9 cellular contexts compared by ENCODE assay signal in genomic region chr15:99568548-99569352, GRCh38. TPM values are rescaled to one million over a fixed set of nuclear protein-coding genes. Genes with fewer than 3 reads are reported as not detected.
DNase-seq lines count a peak whose midpoint lies in the region; ATAC-seq and TF ChIP-seq lines count a peak whose summit lies in the region.
"Had no signal": no experiment of that assay in that cellular context is flagged by ENCODE, and none has a peak within 500 bp of the region (broad histone marks: within the 10 kb centered on the region; RNA-seq: fewer than 3 reads in every experiment).

No MANE protein-coding gene starts in this region.

- H3K9me3 Mint-ChIP-seq in MCF 10A (ENCODE audit: unreplicated experiment) = no peaks in the 10 kb centered on the region
- H3K9me3 Mint-ChIP-seq: stimulated activated naive CD8-positive, alpha-beta T cell treated with anti-CD3 and anti-CD28 coated beads, Interleukin-15, Interleukin-2, amounts not matched to agents 100 ng/mL and 50 ng/mL, for 24 hours had no signal

- CTCF ChIA-PET in MCF 10A (lab: Yijun Ruan, JAX) = interaction anchor here (0.6 to 3.6 kb wide), 6 partner anchors 17 to 584 kb away, joined by 3 to 19 read pairs (median 4); no protein-coding TSS in a partner anchor

- intact Hi-C loops in MCF 10A (cut with micrococcal nuclease) (loop anchor here (5.0 kb wide), 4 partner anchors 34 to 281 kb away; no protein-coding TSS in a partner anchor), breast epithelium (cut with DNase I; ENCODE audit: low total_unique reads) (no loop called here), upper lobe of right lung (cut with DNase I) (no loop called here)

- no peaks in the 10 kb centered on the region for H3K9me3 ChIP-seq in breast epithelium
- H3K9me3 ChIP-seq in liver (ENCODE audit: control insufficient read depth in 4 of 4, low read length in 3 of 4) = no peaks in the 10 kb centered on the region
- H3K9me3 ChIP-seq in upper lobe of right lung = no peaks in the 10 kb centered on the region

- peaks cover 0 to 8% of the 10 kb centered on the region in 2 donors for H3K4me1 ChIP-seq in breast epithelium
- peaks cover 4 to 42% (median 30%) of the 10 kb centered on the region in 4 donors for H3K4me1 ChIP-seq in liver (ENCODE audit: control insufficient read depth in 4 of 4, insufficient read depth in 4 of 4, low read length in 3 of 4)
- H3K4me1 ChIP-seq in upper lobe of right lung = peaks cover 26% of the 10 kb centered on the region

- peak overlapping the region; percentile 12 for H3K27ac Mint-ChIP-seq in MCF 10A (ENCODE audit: low read depth, unreplicated experiment)
- H3K27ac Mint-ChIP-seq: stimulated activated naive CD8-positive, alpha-beta T cell treated with anti-CD3 and anti-CD28 coated beads, Interleukin-15, Interleukin-2, amounts not matched to agents 100 ng/mL and 50 ng/mL, for 24 hours had no signal

- H3K36me3 ChIP-seq in breast epithelium = no peaks in the 10 kb centered on the region
- peaks cover 0 to 2% (median 0%) of the 10 kb centered on the region in 4 donors for H3K36me3 ChIP-seq in liver (ENCODE audit: control insufficient read depth in 4 of 4, insufficient read depth in 3 of 4, low read depth in 1 of 4, low read length in 3 of 4)
- no peaks in the 10 kb centered on the region for H3K36me3 ChIP-seq in upper lobe of right lung

- TF ChIP-seq POLR2A in breast epithelium (IDR thresholded peaks at IDR 0.05) = no peak

- H3K27me3 Mint-ChIP-seq in MCF 10A (ENCODE audit: insufficient read depth, unreplicated experiment) = no peaks in the 10 kb centered on the region
- H3K27me3 Mint-ChIP-seq: stimulated activated naive CD8-positive, alpha-beta T cell treated with anti-CD3 and anti-CD28 coated beads, Interleukin-15, Interleukin-2, amounts not matched to agents 100 ng/mL and 50 ng/mL, for 24 hours had no signal

- 67% methylated on average over 9 of the region's 9 CpGs for WGBS in liver

- DNase-seq in MCF 10A (ENCODE audit: unreplicated experiment) = no peak
- no peak for DNase-seq in breast epithelium (ENCODE audit: low spot score in 2 of 2)
- DNase-seq in amniotic epithelial cell (ENCODE audit: low read depth) = peak; percentile 36
- no peak for DNase-seq in upper lobe of right lung
- no peak for DNase-seq in amniotic stem cell (lab: John Stamatoyannopoulos, UW)
- DNase-seq in DMS53 (lab: John Stamatoyannopoulos, UW) = no peak

- no peak overlapping the region for H3K9ac ChIP-seq in liver (ENCODE audit: low read depth in 1 of 2, low read length in 2 of 2)

- H3K4me3 ChIP-seq in breast epithelium (peak overlapping the region in 1 of 3 donors; percentile 3), liver (ENCODE audit: low read depth in 1 of 3, low read length in 3 of 3) (no peak overlapping the region), upper lobe of right lung (no peak overlapping the region)

- no peaks in the 10 kb centered on the region for H3K36me3 Mint-ChIP-seq in MCF 10A (ENCODE audit: insufficient read depth, unreplicated experiment)

- H3K27ac ChIP-seq in breast epithelium (peak overlapping the region in 1 of 2 donors; percentile 40), liver (ENCODE audit: low read depth in 1 of 2, low read length in 2 of 2) (peak overlapping the region; percentile 93 to 95), upper lobe of right lung (peak overlapping the region; percentile 52)

- no peak for ATAC-seq in upper lobe of right lung
- ATAC-seq in GM21723 (IDR thresholded peaks at IDR 0.05; ENCODE audit: unreplicated experiment) = no peak

- no peaks in the 10 kb centered on the region for H3K27me3 ChIP-seq in breast epithelium
- no peaks in the 10 kb centered on the region for H3K27me3 ChIP-seq in liver (ENCODE audit: control insufficient read depth in 4 of 4, insufficient read depth in 4 of 4, low read length in 3 of 4)
- no peaks in the 10 kb centered on the region for H3K27me3 ChIP-seq in upper lobe of right lung

- peak overlapping the region; percentile 49 for H3K4me3 Mint-ChIP-seq in MCF 10A (ENCODE audit: unreplicated experiment)

- POLR2A ChIA-PET in MCF 10A (lab: Yijun Ruan, JAX) = interaction anchor here (0.6 to 5.9 kb wide), 15 partner anchors 10 to 263 kb away, joined by 3 to 56 read pairs (median 5); partner anchors contain the start of gene LYSMD4

- H3K4me1 Mint-ChIP-seq in MCF 10A (ENCODE audit: insufficient read depth, unreplicated experiment) = peaks cover 10% of the 10 kb centered on the region

- no TSS peak for BruUV-seq in MCF 10A (replicated peaks; lab: Mats Ljungman, UMichigan)

- no peak for TF ChIP-seq RAD21 in liver (IDR thresholded peaks at IDR 0.05)

- TF ChIP-seq CTCF in MCF 10A (IDR thresholded peaks at IDR 0.05; ENCODE audit: unreplicated experiment) (no peak), breast epithelium (IDR thresholded peaks at IDR 0.05) (no peak), liver (IDR thresholded peaks at IDR 0.05; ENCODE audit: low read depth, low read length, missing input control) (no peak), upper lobe of right lung (IDR thresholded peaks at IDR 0.05) (no peak)

TF ChIP-seq in liver, 16 proteins besides CTCF, POLR2A, EP300 and RAD21:
- no peak for TF ChIP-seq ATF3 (IDR thresholded peaks at IDR 0.05)
- TF ChIP-seq ZBTB33 (IDR thresholded peaks at IDR 0.05) = no peak
- no peak for TF ChIP-seq EGR1 (IDR thresholded peaks at IDR 0.05; ENCODE audit: low read depth in 2 of 2)
- TF ChIP-seq JUND (IDR thresholded peaks at IDR 0.05) = no peak
- TF ChIP-seq NR2F2 (IDR thresholded peaks at IDR 0.05) = no peak
- TF ChIP-seq TAF1 (conservative IDR thresholded peaks at IDR 0.05) = no peak

RNA-seq across cellular contexts. Expression of gene MEF2A, which starts 3.0 kb away (rescaled TPM):
- total RNA-seq in MCF 10A (2022) (52.9 and 55.2 TPM in 2 replicates), breast epithelium (10 to 100 TPM; 41.6 to 77.6 (median 63.4) TPM), liver (10 to 100 TPM; 19.3 to 45.9 TPM), upper lobe of right lung (86.8 TPM)
- polyA plus RNA-seq in liver = 10 to 100 TPM in 1 of 2 donors, 1 to 10 TPM in 1; 8.5 to 17.1 TPM
